ENCODE assay signal across 14 cellular contexts in genomic region chr16:76577003-76577402, GRCh38.
DNase-seq lines count a peak whose midpoint lies in the region; ATAC-seq and TF ChIP-seq lines count a peak whose summit lies in the region.
"Had no signal": no experiment of that assay in that cellular context is flagged by ENCODE, and none has a peak within 500 bp of the region (broad histone marks: within the 10 kb centered on the region; RNA-seq: fewer than 3 reads in every experiment).

No MANE protein-coding gene starts in this region.

- ATAC-seq in HG02642 (IDR thresholded peaks at IDR 0.05; ENCODE audit: poor library complexity, unreplicated experiment): peak; percentile 87
- peak; percentile 58 for ATAC-seq in HG03520 (IDR thresholded peaks at IDR 0.05; ENCODE audit: unreplicated experiment)
- ATAC-seq in gastroesophageal sphincter: no peak

- TF ChIP-seq CTCF in GM10248 (IDR thresholded peaks at IDR 0.05; ENCODE audit: control extremely low read depth, extremely low read depth, low read depth, missing control alignments): no peak
- TF ChIP-seq CTCF in transverse colon (IDR thresholded peaks at IDR 0.05): no peak
- TF ChIP-seq CTCF in gastroesophageal sphincter (IDR thresholded peaks at IDR 0.05): no peak
- no peak for TF ChIP-seq CTCF in lower leg skin (IDR thresholded peaks at IDR 0.05)

- no peak for TF ChIP-seq EP300 in transverse colon (IDR thresholded peaks at IDR 0.05; ENCODE audit: low read depth)
- TF ChIP-seq EP300 in gastroesophageal sphincter (IDR thresholded peaks at IDR 0.05): no peak

- peak; percentile 43 for DNase-seq in GM10248 (ENCODE audit: extremely low spot score)
- DNase-seq in GM19240 (ENCODE audit: insufficient read length, low spot score): peak; percentile 0
- no peak for DNase-seq in transverse colon
- no peak for DNase-seq in NOMO-1 treated with dmso at 0.1 percent for 144 hours (lab: John Stamatoyannopoulos, UW; ENCODE audit: unreplicated experiment)
- no peak for DNase-seq in lower leg skin (ENCODE audit: low spot score in 2 of 2)
- DNase-seq: activated CD4-positive, alpha-beta T cell treated with anti-CD3 and anti-CD28 coated beads for 4 hours; foreskin melanocyte; NCI-H1930; SJCRH30 had no signal

- no peaks in the 10 kb centered on the region for H3K27me3 ChIP-seq in transverse colon
- H3K27me3 ChIP-seq in gastroesophageal sphincter: no peaks in the 10 kb centered on the region
- H3K27me3 ChIP-seq: SJCRH30 had no signal

- H3K4me3 ChIP-seq in transverse colon (no peak overlapping the region), gastroesophageal sphincter (no peak overlapping the region), lower leg skin (ENCODE audit: low read depth, poor library complexity, severe bottlenecking) (no peak overlapping the region)
- H3K4me3 ChIP-seq: lung, prostate gland, SJCRH30 had no signal

- TF ChIP-seq POLR2A in transverse colon (IDR thresholded peaks at IDR 0.05) (no peak), gastroesophageal sphincter (IDR thresholded peaks at IDR 0.05) (no peak), lower leg skin (IDR thresholded peaks at IDR 0.05) (no peak)

- in situ Hi-C loops in transverse colon (cut with MboI; ENCODE audit: low pct_ligation_motif_present in 1 of 4, low pct_unique_long_range_greater_than_20kb in 1 of 4, low sequenced_read_pairs in 3 of 4): no loop called here

- POLR2A ChIA-PET in GM10248 (lab: Yijun Ruan, JAX): no interaction called here

- no peak overlapping the region for H3K27ac ChIP-seq in transverse colon
- H3K27ac ChIP-seq in gastroesophageal sphincter: no peak overlapping the region
- H3K27ac ChIP-seq: prostate gland, SJCRH30 had no signal

- H3K9me3 ChIP-seq in transverse colon (no peaks in the 10 kb centered on the region), gastroesophageal sphincter (no peaks in the 10 kb centered on the region)
- H3K9me3 ChIP-seq: prostate gland, SJCRH30 had no signal

- CTCF ChIA-PET in GM10248 (lab: Yijun Ruan, JAX): interaction anchor here (1.4 kb wide), 1 partner anchor 10 kb away, joined by 5 read pairs; no protein-coding TSS in a partner anchor

- intact Hi-C loops in transverse colon (cut with DNase I; ENCODE audit: low total_unique reads) (no loop called here), lower leg skin (cut with DNase I; ENCODE audit: low total_unique reads) (no loop called here)

- H3K4me1 ChIP-seq in transverse colon (no peaks in the 10 kb centered on the region), gastroesophageal sphincter (no peaks in the 10 kb centered on the region)
- H3K4me1 ChIP-seq: prostate gland, SJCRH30 had no signal

- WGBS in transverse colon (ENCODE audit: low coverage in 1 of 2), 2 donors: 46 to 60% methylated on average over 4 of the region's 4 CpGs
- 51 to 55% methylated on average over 4 of the region's 4 CpGs for WGBS in gastroesophageal sphincter (ENCODE audit: low coverage in 1 of 2), 2 donors
- WGBS in lower leg skin, 2 donors: 76 to 77% methylated on average over 4 of the region's 4 CpGs

- H3K36me3 ChIP-seq in transverse colon: no peaks in the 10 kb centered on the region
- no peaks in the 10 kb centered on the region for H3K36me3 ChIP-seq in gastroesophageal sphincter
- H3K36me3 ChIP-seq: prostate gland, SJCRH30 had no signal

Comparison
In these comparisons a context has a peak if more than half of its experiments do, and no peak if none do; other contexts are left out.
1. DNase-seq: peak in GM10248 (single experiment) and GM19240 (single experiment); none in transverse colon (single experiment), NOMO-1 treated with dmso at 0.1 percent for 144 hours (single experiment) and lower leg skin (0 of 2).